8 cellular contexts compared by ENCODE assay signal in the genomic region with DNA sequence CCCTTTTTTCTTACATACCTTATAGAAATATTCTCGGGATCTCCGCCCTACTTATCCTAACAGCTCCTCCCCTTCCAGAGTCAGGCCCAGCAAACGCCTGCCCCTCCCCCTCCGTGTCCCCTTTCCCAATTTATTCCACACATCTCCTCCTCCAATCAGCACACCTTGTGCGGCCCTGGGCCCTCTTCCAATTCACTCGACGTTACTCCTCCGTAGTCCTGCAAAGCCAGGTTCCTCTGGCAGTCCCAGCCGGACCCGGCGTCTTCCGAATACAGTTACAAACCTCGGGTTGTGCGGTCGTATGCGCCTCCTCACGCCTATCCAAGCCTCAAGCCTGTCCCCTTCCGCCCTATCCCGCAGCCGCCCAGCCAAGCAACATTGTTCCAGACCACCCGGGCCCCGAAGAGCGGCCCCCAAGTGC. TPM values are rescaled to one million over a fixed set of nuclear protein-coding genes. Genes with fewer than 3 reads are reported as not detected.
DNase-seq lines count a peak whose midpoint lies in the region; ATAC-seq and FAIRE-seq lines count a peak whose summit lies in the region.

No MANE protein-coding gene starts in this region.

- H3K36me3 ChIP-seq in endocrine pancreas (ENCODE audit: control insufficient read depth, insufficient read depth, low read length): no peaks in the 10 kb centered on the region

- H3K27me3 ChIP-seq in endocrine pancreas (ENCODE audit: control insufficient read depth, insufficient read depth, low read length) (no peaks in the 10 kb centered on the region), mononuclear cell (ENCODE audit: insufficient read depth, low read length) (no peaks in the 10 kb centered on the region)

- DNase-seq in DMS79 (lab: John Stamatoyannopoulos, UW) (peak; percentile 78), HT-29 (ENCODE audit: low spot score) (peak; percentile 63), SHP77 (lab: John Stamatoyannopoulos, UW) (peak; percentile 58 to 69), urothelium cell line (ENCODE audit: low spot score) (peak; percentile 64)
- DNase-seq in activated effector memory CD4-positive, alpha-beta T cell treated with Interleukin-2 at 50 U/mL for 16 hours: no peak

- H3K9me3 ChIP-seq in endocrine pancreas (ENCODE audit: control insufficient read depth, low read length) (no peaks in the 10 kb centered on the region), mononuclear cell (ENCODE audit: low read depth, low read length) (no peaks in the 10 kb centered on the region)

- FAIRE-seq in urothelium cell line (lab: Jason Lieb, UNC): no peak

- no peak for ATAC-seq in GM21529 (IDR thresholded peaks at IDR 0.05; ENCODE audit: unreplicated experiment)

- H3K9ac ChIP-seq in endocrine pancreas (ENCODE audit: control insufficient read depth, insufficient read depth, low read length): peak overlapping the region; percentile 79

- H3K4me3 ChIP-seq in endocrine pancreas (ENCODE audit: control insufficient read depth, insufficient read depth, low read length) (peak overlapping the region; percentile 60), mononuclear cell (ENCODE audit: low read length) (peak overlapping the region; percentile 72)

- H3K4me1 ChIP-seq in endocrine pancreas (ENCODE audit: control insufficient read depth, insufficient read depth, low read length): no peaks in the 10 kb centered on the region
- peaks cover 50% of the 10 kb centered on the region for H3K4me1 ChIP-seq in mononuclear cell (ENCODE audit: insufficient read depth, low read length)

RNA-seq across cellular contexts. Expression of a gene that starts 0.7 kb away (rescaled TPM):
- 33.8 and 39.5 TPM in 2 replicates for total RNA-seq in HT-29 (2014; rRNA removed; shearing (Covaris generic))
- 8.1 TPM for total RNA-seq in mononuclear cell

RNA-seq across cellular contexts. Expression of a gene that starts 7.0 kb away (rescaled TPM):
- 15.7 and 16.4 TPM in 2 replicates for total RNA-seq in HT-29 (2014; rRNA removed; shearing (Covaris generic))
- total RNA-seq in mononuclear cell: 12.5 TPM

RNA-seq across cellular contexts. Expression of a gene that starts 52.4 kb away (rescaled TPM):
- total RNA-seq in HT-29 (2014; rRNA removed; shearing (Covaris generic)): 38.1 and 39.5 TPM in 2 replicates
- total RNA-seq in mononuclear cell: 17.0 TPM
